34 cellular contexts compared by ENCODE assay signal in genomic region chr9:136735812-136736480, GRCh38. TPM values are rescaled to one million over a fixed set of nuclear protein-coding genes. Genes with fewer than 3 reads are reported as not detected.
"Had no signal": no experiment of that assay in that cellular context is flagged by ENCODE, and none has a peak within 500 bp of the region (broad histone marks: within the 10 kb centered on the region; RNA-seq: fewer than 3 reads in every experiment).

No MANE protein-coding gene starts in this region.

- ATAC-seq: esophagus mucosa; foreskin keratinocyte; gastroesophageal sphincter; heart left ventricle; stimulated activated effector memory CD8-positive, alpha-beta T cell treated with anti-CD3 and anti-CD28 coated beads, Interleukin-12 subunit alpha, Interleukin-12 subunit beta, amount 100 ng/mL, for 72 hours; upper lobe of right lung had no signal

- H3K9me3 Mint-ChIP-seq: dendritic cell treated with granulocyte-macrophage colony-stimulating factor and Interleukin-4, amounts not matched to agents 40 ng/mL and 50 ng/mL, for 4 days; memory B cell; naive B cell; natural killer cell treated with Interleukin-12 subunit alpha and Interleukin-12 subunit beta and Interleukin-15 and Interleukin-18, amount 100 ng/mL, for 72 hours; neural crest cell; stimulated activated effector memory CD8-positive, alpha-beta T cell treated with anti-CD3 and anti-CD28 coated beads, Interleukin-12 subunit alpha, Interleukin-12 subunit beta, amount 100 ng/mL, for 72 hours; stimulated activated naive CD8-positive, alpha-beta T cell treated with anti-CD3 and anti-CD28 coated beads, Interleukin-15, Interleukin-2, amounts not matched to agents 100 ng/mL and 50 ng/mL, for 24 hours had no signal

- FAIRE-seq: islet of Langerhans had no signal

- H3K4me1 ChIP-seq: colonic mucosa, foreskin keratinocyte, prostate gland had no signal

- H3K27me3 ChIP-seq: hepatocyte, right atrium auricular region, upper lobe of right lung had no signal

- H3K4me3 Mint-ChIP-seq: dendritic cell treated with granulocyte-macrophage colony-stimulating factor and Interleukin-4, amounts not matched to agents 40 ng/mL and 50 ng/mL, for 4 days; endodermal cell; memory B cell; natural killer cell treated with Interleukin-12 subunit alpha and Interleukin-12 subunit beta and Interleukin-15 and Interleukin-18, amount 100 ng/mL, for 72 hours; stimulated activated effector memory CD8-positive, alpha-beta T cell treated with anti-CD3 and anti-CD28 coated beads, Interleukin-12 subunit alpha, Interleukin-12 subunit beta, amount 100 ng/mL, for 72 hours; stimulated activated naive CD8-positive, alpha-beta T cell treated with anti-CD3 and anti-CD28 coated beads, Interleukin-15, Interleukin-2, amounts not matched to agents 100 ng/mL and 50 ng/mL, for 24 hours had no signal

- H3K4me1 Mint-ChIP-seq: neural crest cell had no signal

- H3K9me3 ChIP-seq: colonic mucosa, gastroesophageal sphincter, heart left ventricle, prostate gland, right atrium auricular region, sigmoid colon, suprapubic skin, transverse colon, upper lobe of right lung, uterus had no signal

- H3K4me3 ChIP-seq: colonic mucosa, gastroesophageal sphincter, heart left ventricle, hepatocyte, lung, prostate gland, right atrium auricular region, sigmoid colon, suprapubic skin, transverse colon, upper lobe of right lung, uterus had no signal

- H3K27me3 Mint-ChIP-seq: memory B cell; naive B cell; stimulated activated naive CD8-positive, alpha-beta T cell treated with anti-CD3 and anti-CD28 coated beads, Interleukin-15, Interleukin-2, amounts not matched to agents 100 ng/mL and 50 ng/mL, for 24 hours had no signal

- DNase-seq: colonic mucosa; effector CD8-positive, alpha-beta T cell; endodermal cell; foreskin keratinocyte; heart left ventricle; kidney glomerular epithelial cell; naive B cell; sigmoid colon; stimulated activated CD4-positive, alpha-beta T cell treated with anti-CD3 and anti-CD28 coated beads, Interleukin-2, amount 100 ng/mL, for 24 hours; stimulated activated CD4-positive, alpha-beta T cell treated with anti-CD3 and anti-CD28 coated beads, Interleukin-4, amount 100 ng/mL, for 24 hours; transverse colon; upper lobe of right lung; uterus had no signal

- H3K36me3 ChIP-seq: colonic mucosa, gastroesophageal sphincter, heart left ventricle, prostate gland, right atrium auricular region, sigmoid colon, suprapubic skin, transverse colon, upper lobe of right lung, uterus had no signal

- H3K36me3 Mint-ChIP-seq: natural killer cell treated with Interleukin-12 subunit alpha and Interleukin-12 subunit beta and Interleukin-15 and Interleukin-18, amount 100 ng/mL, for 72 hours; stimulated activated effector memory CD8-positive, alpha-beta T cell treated with anti-CD3 and anti-CD28 coated beads, Interleukin-12 subunit alpha, Interleukin-12 subunit beta, amount 100 ng/mL, for 72 hours had no signal

- H3K27ac Mint-ChIP-seq: dendritic cell treated with granulocyte-macrophage colony-stimulating factor and Interleukin-4, amounts not matched to agents 40 ng/mL and 50 ng/mL, for 4 days; endodermal cell; memory B cell; natural killer cell treated with Interleukin-12 subunit alpha and Interleukin-12 subunit beta and Interleukin-15 and Interleukin-18, amount 100 ng/mL, for 72 hours; stimulated activated effector memory CD8-positive, alpha-beta T cell treated with anti-CD3 and anti-CD28 coated beads, Interleukin-12 subunit alpha, Interleukin-12 subunit beta, amount 100 ng/mL, for 72 hours; stimulated activated naive CD8-positive, alpha-beta T cell treated with anti-CD3 and anti-CD28 coated beads, Interleukin-15, Interleukin-2, amounts not matched to agents 100 ng/mL and 50 ng/mL, for 24 hours had no signal

- H3K27ac ChIP-seq: colonic mucosa, epithelial cell of prostate, foreskin keratinocyte, gastroesophageal sphincter, heart left ventricle, hepatocyte, prostate gland, right atrium auricular region, sigmoid colon, suprapubic skin, transverse colon, upper lobe of right lung, uterus had no signal

RNA-seq across cellular contexts. Expression of gene LCN10, which starts 6.8 kb away (rescaled TPM):
- total RNA-seq: chondrocyte, fibroblast of lung, foreskin keratinocyte, hepatocyte, mononuclear cell, neural crest cell, osteocyte had no signal
- polyA plus RNA-seq: fibroblast of lung, foreskin keratinocyte, hepatocyte had no signal

RNA-seq across cellular contexts. Expression of gene LCN6, which starts 12.4 kb away (rescaled TPM):
- total RNA-seq: chondrocyte; endodermal cell; fibroblast of lung; foreskin keratinocyte; hepatocyte; liver; mononuclear cell; natural killer cell treated with Interleukin-12 subunit alpha and Interleukin-12 subunit beta and Interleukin-15 and Interleukin-18, amount 100 ng/mL, for 72 hours; neural crest cell; osteocyte; skeletal muscle tissue had no signal
- polyA plus RNA-seq: fibroblast of lung, foreskin keratinocyte, hepatocyte had no signal

RNA-seq across cellular contexts. Expression of gene LCN8, which starts 22.1 kb away (rescaled TPM):
- total RNA-seq: chondrocyte; colonic mucosa; endodermal cell; esophagus mucosa; fibroblast of lung; foreskin keratinocyte; gastroesophageal sphincter; heart left ventricle; hepatocyte; liver; mononuclear cell; natural killer cell treated with Interleukin-12 subunit alpha and Interleukin-12 subunit beta and Interleukin-15 and Interleukin-18, amount 100 ng/mL, for 72 hours; neural crest cell; osteocyte; prostate gland; right atrium auricular region; sigmoid colon; skeletal muscle tissue; suprapubic skin; transverse colon; upper lobe of right lung had no signal
- polyA plus RNA-seq: fibroblast of lung, foreskin keratinocyte, heart left ventricle, hepatocyte, liver, lung had no signal

RNA-seq across cellular contexts. Expression of gene DIPK1B, which starts 23.6 kb away (rescaled TPM):
- total RNA-seq: natural killer cell treated with Interleukin-12 subunit alpha and Interleukin-12 subunit beta and Interleukin-15 and Interleukin-18, amount 100 ng/mL, for 72 hours had no signal

RNA-seq across cellular contexts. Expression of gene LCN15, which starts 28.4 kb away (rescaled TPM):
- total RNA-seq: chondrocyte; esophagus mucosa; fibroblast of lung; foreskin keratinocyte; gastroesophageal sphincter; liver; lung; mononuclear cell; natural killer cell treated with Interleukin-12 subunit alpha and Interleukin-12 subunit beta and Interleukin-15 and Interleukin-18, amount 100 ng/mL, for 72 hours; neural crest cell; osteocyte; sigmoid colon; skeletal muscle tissue; upper lobe of right lung; uterus had no signal
- polyA plus RNA-seq: fibroblast of lung, foreskin keratinocyte, liver had no signal
